ENCODE assay signal across 16 cellular contexts in genomic region chr20:18174906-18175683, GRCh38. TPM values are rescaled to one million over a fixed set of nuclear protein-coding genes. Genes with fewer than 3 reads are reported as not detected.
A peak's percentile ranks its signal among the peaks of the same experiment; 100 is the strongest.
DNase-seq lines count a peak whose midpoint lies in the region; ATAC-seq, FAIRE-seq and TF ChIP-seq lines count a peak whose summit lies in the region.
"Had no signal": no experiment of that assay in that cellular context is flagged by ENCODE, and none has a peak within 500 bp of the region (broad histone marks: within the 10 kb centered on the region; RNA-seq: fewer than 3 reads in every experiment).

No MANE protein-coding gene starts in this region.

- no peak overlapping the region for H2BK20ac ChIP-seq in H9 (ENCODE audit: low read depth, low read length, poor library complexity, severe bottlenecking)

- H3K9me3 Mint-ChIP-seq in activated CD4-positive, alpha-beta T cell treated with anti-CD3 and anti-CD28 coated beads for 36 hours (ENCODE audit: low read depth): peaks cover 2% of the 10 kb centered on the region
- H3K9me3 Mint-ChIP-seq in H9: peaks cover 5 to 9% of the 10 kb centered on the region in 2 experiments

- TF ChIP-seq CTCF in H9 (conservative IDR thresholded peaks at IDR 0.05): no peak
- no peak for TF ChIP-seq CTCF in K562 (IDR thresholded peaks at IDR 0.05 in 2 of 3, conservative IDR thresholded peaks at IDR 0.05 in 1 of 3; ENCODE audit: insufficient read depth in 2 of 3, low read depth in 1 of 3, low read length in 3 of 3)

- no peak overlapping the region for H4K91ac ChIP-seq in H9 (ENCODE audit: insufficient read length, low read depth, low read length)

- H3K36me3 ChIP-seq in K562 (ENCODE audit: control insufficient read depth, insufficient read depth, low read length): no peaks in the 10 kb centered on the region
- no peaks in the 10 kb centered on the region for H3K36me3 ChIP-seq in mesendoderm (ENCODE audit: control insufficient read depth, insufficient read depth, low read length)

- H3K9me1 ChIP-seq in K562 (ENCODE audit: control insufficient read depth, insufficient read depth, low read length): no peaks in the 10 kb centered on the region

- TF ChIP-seq POLR2A in K562 (conservative IDR thresholded peaks at IDR 0.05): no peak

- H3K9me3 ChIP-seq in H9 (ENCODE audit: control insufficient read depth, low read depth, low read length) (no peaks in the 10 kb centered on the region), K562 (replicated peaks; ENCODE audit: control insufficient read depth, insufficient read depth, low read depth, low read length) (no peaks in the 10 kb centered on the region)

- H3K14ac ChIP-seq in H9 (ENCODE audit: insufficient read depth, low read length): no peak overlapping the region; the same call in 1 of the 2 replicates

- H3K36me3 Mint-ChIP-seq in activated CD4-positive, alpha-beta T cell treated with anti-CD3 and anti-CD28 coated beads for 36 hours (ENCODE audit: low read depth): peaks cover 56% of the 10 kb centered on the region
- peaks cover 40 to 50% (median 45%) of the 10 kb centered on the region in 3 experiments for H3K36me3 Mint-ChIP-seq in H9 (ENCODE audit: insufficient read depth in 1 of 3, low read depth in 3 of 3)

- H3K4me2 ChIP-seq in H9 (ENCODE audit: insufficient read depth, insufficient read length, low read length): no peak overlapping the region
- no peak overlapping the region for H3K4me2 ChIP-seq in K562 (ENCODE audit: insufficient read depth, low read length)
- no peak overlapping the region for H3K4me2 ChIP-seq in mesendoderm (ENCODE audit: low read length)

- H3K23me2 ChIP-seq in H9 (ENCODE audit: insufficient read length, low read depth, low read length, poor library complexity, severe bottlenecking): no peaks in the 10 kb centered on the region

- H3K18ac ChIP-seq in H9 (ENCODE audit: insufficient read length, low read depth, low read length) (no peak overlapping the region), mesendoderm (ENCODE audit: low read length) (no peak overlapping the region)

- H3K23ac ChIP-seq in H9 (ENCODE audit: insufficient read length, low read depth, low read length) (no peak overlapping the region), mesendoderm (ENCODE audit: low read length) (no peak overlapping the region)

- intact Hi-C loops in activated CD4-positive, alpha-beta T cell treated with anti-CD3 and anti-CD28 coated beads for 36 hours (cut with DNase I, micrococcal nuclease): no loop called here
- intact Hi-C loops in K562 (cut with micrococcal nuclease): no loop called here

- no peaks in the 10 kb centered on the region; the same call in 1 of the 2 replicates for H3K79me2 ChIP-seq in H9 (ENCODE audit: insufficient read depth, low read length)
- no peaks in the 10 kb centered on the region for H3K79me2 ChIP-seq in K562 (ENCODE audit: control insufficient read depth, insufficient read depth, low read length)
- H3K79me2 ChIP-seq in mesendoderm (ENCODE audit: control insufficient read depth, insufficient read depth, low read length): no peaks in the 10 kb centered on the region

- in situ Hi-C loops in K562 (cut with MboI): no loop called here

- H3K9ac ChIP-seq in H9 (ENCODE audit: extremely low read depth, insufficient read length, low read length) (no peak overlapping the region), K562 (ENCODE audit: insufficient read depth in 1 of 2, low read depth in 2 of 2, low read length in 2 of 2) (no peak overlapping the region), mesendoderm (ENCODE audit: low read length) (no peak overlapping the region)

- CTCF ChIA-PET in activated CD4-positive, alpha-beta T cell treated with anti-CD3 and anti-CD28 coated beads for 36 hours (lab: Charles Lee): interaction anchor here (0.8 kb wide), 1 partner anchor 70 kb away, joined by 3 read pairs; no protein-coding TSS in a partner anchor
- CTCF ChIA-PET in K562 (lab: Yijun Ruan, JAX; ENCODE audit: low intra/inter-chr PET ratio): no interaction called here

- H2BK15ac ChIP-seq in H9 (ENCODE audit: low read depth, low read length) (no peak overlapping the region), mesendoderm (replicated peaks; ENCODE audit: low read depth) (no peak overlapping the region)

- POLR2A ChIA-PET in activated CD4-positive, alpha-beta T cell treated with anti-CD3 and anti-CD28 coated beads for 36 hours (lab: Charles Lee): no interaction called here
- POLR2A ChIA-PET in K562 (lab: Yijun Ruan, JAX): no interaction called here

- no peak overlapping the region for H4K5ac ChIP-seq in H9 (ENCODE audit: insufficient read length, low read depth, low read length)
- H4K5ac ChIP-seq in mesendoderm (ENCODE audit: low read length): no peak overlapping the region

- peak overlapping the region; percentile 26 for H3K27ac Mint-ChIP-seq in activated CD4-positive, alpha-beta T cell treated with anti-CD3 and anti-CD28 coated beads for 36 hours
- peak overlapping the region in 2 of 3 experiments; percentile 50 to 73; a peak in 5 of 7 replicates for H3K27ac Mint-ChIP-seq in H9
- H3K27ac Mint-ChIP-seq: CD8-positive, alpha-beta T cell had no signal

- H3K4me1 Mint-ChIP-seq in activated CD4-positive, alpha-beta T cell treated with anti-CD3 and anti-CD28 coated beads for 36 hours: peaks cover 5% of the 10 kb centered on the region
- peaks cover 35 to 42% of the 10 kb centered on the region in 2 experiments for H3K4me1 Mint-ChIP-seq in H9
- H3K4me1 Mint-ChIP-seq: CD14-positive monocyte had no signal

- no peak overlapping the region for H3T11ph ChIP-seq in H9 (ENCODE audit: low read length)

- no peaks in the 10 kb centered on the region for H3K27me3 Mint-ChIP-seq in activated CD4-positive, alpha-beta T cell treated with anti-CD3 and anti-CD28 coated beads for 36 hours
- H3K27me3 Mint-ChIP-seq in H9 (ENCODE audit: low read depth): no peaks in the 10 kb centered on the region

- no peak for TF ChIP-seq RAD21 in K562 (CRISPR knock-in tag; conservative IDR thresholded peaks at IDR 0.05 in 1 of 2, IDR thresholded peaks at IDR 0.05 in 1 of 2)

- H2AK5ac ChIP-seq in H9 (ENCODE audit: insufficient read length, low read length): no peak overlapping the region
- no peak overlapping the region for H2AK5ac ChIP-seq in mesendoderm (ENCODE audit: low read length)

- H3K4me3 Mint-ChIP-seq in activated CD4-positive, alpha-beta T cell treated with anti-CD3 and anti-CD28 coated beads for 36 hours: no peak overlapping the region
- H3K4me3 Mint-ChIP-seq in H9: no peak overlapping the region
- H3K4me3 Mint-ChIP-seq: CD14-positive monocyte; CD8-positive, alpha-beta T cell had no signal

- H2BK120ac ChIP-seq in H9 (ENCODE audit: low read depth, low read length, poor library complexity, severe bottlenecking) (no peak overlapping the region), mesendoderm (ENCODE audit: low read depth, low read length) (no peak overlapping the region)

- H4K8ac ChIP-seq in H9 (replicated peaks; ENCODE audit: insufficient read length, low read depth, low read length) (no peak overlapping the region), mesendoderm (ENCODE audit: low read depth, low read length) (no peak overlapping the region)

- H3K4me3 ChIP-seq in K562 (no peak overlapping the region), mesendoderm (ENCODE audit: low read length) (no peak overlapping the region)

- H4K20me1 ChIP-seq in H9 (ENCODE audit: control insufficient read depth, insufficient read depth, insufficient read length) (no peaks in the 10 kb centered on the region), K562 (replicated peaks; ENCODE audit: control insufficient read depth, insufficient read depth, low read length) (no peaks in the 10 kb centered on the region)

- H3K27me3 ChIP-seq in H9 (ENCODE audit: insufficient read depth, low read length) (no peaks in the 10 kb centered on the region), K562 (ENCODE audit: control insufficient read depth in 2 of 2, insufficient read depth in 2 of 2, low read length in 2 of 2) (no peaks in the 10 kb centered on the region), mesendoderm (ENCODE audit: insufficient read depth, low read length, poor library complexity) (no peaks in the 10 kb centered on the region)

- H3K27ac ChIP-seq in H9 (ENCODE audit: insufficient read length, low read depth, low read length) (no peak overlapping the region), K562 (ENCODE audit: extremely low read depth, low read depth, low read length) (no peak overlapping the region), mesendoderm (ENCODE audit: low read depth, low read length) (no peak overlapping the region)
- H3K27ac ChIP-seq: 22Rv1 had no signal

- H2AFZ ChIP-seq in H9 (ENCODE audit: low read length) (no peak overlapping the region), K562 (ENCODE audit: low read depth, low read length) (no peak overlapping the region)

- H2BK12ac ChIP-seq in H9 (ENCODE audit: insufficient read length, low read depth, low read length): no peak overlapping the region

- H3K4ac ChIP-seq in H9 (ENCODE audit: low read depth, low read length) (no peak overlapping the region), mesendoderm (ENCODE audit: low read depth, low read length) (no peak overlapping the region)

- no CpG with 5 or more reads among the region's 14 CpGs for WGBS in H9 (ENCODE audit: extremely low coverage, insufficient read length, low lambda C conversion rate)
- WGBS in K562 (ENCODE audit: insufficient coverage, low coverage, missing lambda C conversion rate): 65% methylated on average over 5 of the region's 14 CpGs
- no CpG with 5 or more reads among the region's 14 CpGs for WGBS in mesendoderm (ENCODE audit: extremely low coverage, insufficient coverage, low lambda C conversion rate)

- H2BK5ac ChIP-seq in H9 (ENCODE audit: insufficient read length, low read length) (no peak overlapping the region), mesendoderm (ENCODE audit: low read length) (no peak overlapping the region)

- ATAC-seq in activated CD4-positive, alpha-beta T cell treated with anti-CD3 and anti-CD28 coated beads for 36 hours: no peak
- ATAC-seq in K562 (no peak), GM19324 (IDR thresholded peaks at IDR 0.05; ENCODE audit: low FRiP score, unreplicated experiment) (no peak)
- ATAC-seq: CD8-positive, alpha-beta T cell had no signal

- H3K56ac ChIP-seq in H9 (ENCODE audit: insufficient read length, low read depth, low read length) (no peak overlapping the region), mesendoderm (ENCODE audit: low read length) (no peak overlapping the region)

- no TSS peak for BruUV-seq in K562 (replicated peaks; lab: Mats Ljungman, UMichigan)

- H3K79me1 ChIP-seq in H9 (ENCODE audit: insufficient read depth, low read depth, low read length, poor library complexity, severe bottlenecking): no peaks in the 10 kb centered on the region
- H3K79me1 ChIP-seq in mesendoderm (ENCODE audit: low read length): peaks cover 4% of the 10 kb centered on the region

- no peak for DNase-seq in activated CD4-positive, alpha-beta T cell treated with anti-CD3 and anti-CD28 coated beads for 36 hours
- DNase-seq in activated CD4-positive, alpha-beta T cell treated with anti-CD3 and anti-CD28 coated beads, Interleukin-2, amount 50 U/mL, for 1 hour: no peak
- peak; percentile 30 for DNase-seq in H9
- DNase-seq in K562 (ENCODE audit: extremely low read depth in 1 of 4, low spot score in 3 of 4): no peak
- peak; percentile 21 for DNase-seq in mesendoderm
- DNase-seq in SHP77 (lab: John Stamatoyannopoulos, UW): no peak
- no peak for DNase-seq in HuH-7.5 (ENCODE audit: low spot score)
- DNase-seq: CD8-positive, alpha-beta T cell; COR-L47; DND-41; GDM1; HCEC 1CT had no signal

- H3K4me1 ChIP-seq in H9 (ENCODE audit: insufficient read depth, low read length): no peaks in the 10 kb centered on the region
- peaks cover 0 to 2% of the 10 kb centered on the region in 2 experiments; a peak in 2 of 5 replicates for H3K4me1 ChIP-seq in K562 (replicated peaks in 1 of 2; ENCODE audit: control insufficient read depth in 2 of 2, insufficient read depth in 2 of 2, low read length in 2 of 2)
- H3K4me1 ChIP-seq in mesendoderm (ENCODE audit: control insufficient read depth, low read depth, low read length): no peaks in the 10 kb centered on the region

- FAIRE-seq in K562 (lab: Jason Lieb, UNC): no peak
- FAIRE-seq: H1 had no signal

- TF ChIP-seq EP300 in K562 (IDR thresholded peaks at IDR 0.05; ENCODE audit: low read length): no peak

RNA-seq across cellular contexts. Expression of gene KAT14, which starts 37.4 kb away (rescaled TPM):
- 10 to 100 TPM; 17.2 to 17.9 TPM for total RNA-seq in activated CD4-positive, alpha-beta T cell treated with anti-CD3 and anti-CD28 coated beads for 36 hours
- 19.2 and 21.5 TPM in 2 replicates for total RNA-seq in H9 (2021)
- 4.5 and 5.4 TPM in 2 replicates for total RNA-seq in K562 (2011; cell fraction: chromatin; rRNA removed; ENCODE audit: low replicate concordance)
- total RNA-seq in K562 (2011; cell fraction: nucleolus; rRNA removed): 6.1 and 6.8 TPM in 2 replicates
- total RNA-seq in K562 (2011; cell fraction: nucleoplasm; rRNA removed): 5.3 and 7.0 TPM in 2 replicates
- total RNA-seq in K562 (2014; rRNA removed): 4.4 and 5.6 TPM in 2 replicates
- total RNA-seq in K562 (2014; rRNA removed; fragmentation: Illumina TruSeq; extraction: Trizol): 5.6 and 5.9 TPM in 2 replicates
- 6.3 TPM in 2 replicates for total RNA-seq in K562 (2015; rRNA removed; fragmentation: Illumina TruSeq; extraction: Trizol)
- 6.2 and 7.2 TPM in 2 replicates for total RNA-seq in K562 (2021)
- polyA plus RNA-seq in K562 (2011; rRNA removed): 6.0 and 7.0 TPM in 2 replicates
- polyA plus RNA-seq in K562 (2011; cell fraction: cytosol; rRNA removed): 2.9 and 6.3 TPM in 2 replicates
- polyA plus RNA-seq in K562 (2011; cell fraction: nucleus; rRNA removed): 3.6 and 5.4 TPM in 2 replicates
- 3.8 and 4.1 TPM in 2 replicates for polyA plus RNA-seq in K562 (2012)
- polyA plus RNA-seq in K562 (2014; fragmentation: Illumina TruSeq; extraction: Trizol): 4.7 and 6.2 TPM in 2 replicates
- 1 to 10 TPM; 1.7 to 2.3 TPM for polyA plus RNA-seq in K562 (2014; fragmentation: Nextera tagmentation; extraction: Ambion mirVana)
- polyA plus RNA-seq in K562 (2014; rRNA removed): 4.4 and 5.9 TPM in 2 replicates
- 13.8 and 15.4 TPM in 2 replicates for polyA minus RNA-seq in K562 (2011; rRNA and poly(A)+ RNA removed)
- polyA minus RNA-seq in K562 (2011; cell fraction: cytosol; rRNA and poly(A)+ RNA removed): 4.5 and 5.6 TPM in 2 replicates
- polyA minus RNA-seq in K562 (2011; cell fraction: nucleus; rRNA and poly(A)+ RNA removed): 4.8 and 10.0 TPM in 2 replicates
- polyA plus RNA-seq in mesendoderm (2013, experiment 1 of 2): 18.2 TPM
- polyA plus RNA-seq in mesendoderm (2013, experiment 2 of 2): 18.4 TPM

RNA-seq across cellular contexts. Expression of gene PET117, which starts 37.4 kb away (rescaled TPM):
- total RNA-seq in activated CD4-positive, alpha-beta T cell treated with anti-CD3 and anti-CD28 coated beads for 36 hours: 10 to 100 TPM; 12.0 to 18.7 TPM
- total RNA-seq in H9 (2021) (24.1 and 25.0 TPM in 2 replicates), K562 (2014; rRNA removed) (10.4 and 12.4 TPM in 2 replicates), K562 (2014; rRNA removed; fragmentation: Illumina TruSeq; extraction: Trizol) (17.7 and 18.2 TPM in 2 replicates), K562 (2015; rRNA removed; fragmentation: Illumina TruSeq; extraction: Trizol) (11.7 and 13.3 TPM in 2 replicates), K562 (2021) (11.4 and 11.9 TPM in 2 replicates)
- 3.8 and 9.8 TPM in 2 replicates for total RNA-seq in K562 (2011; cell fraction: chromatin; rRNA removed; ENCODE audit: low replicate concordance)
- total RNA-seq in K562 (2011; cell fraction: nucleolus; rRNA removed): 0.83 and 2.5 TPM in 2 replicates
- total RNA-seq in K562 (2011; cell fraction: nucleoplasm; rRNA removed): 4.0 TPM in 2 replicates
- polyA plus RNA-seq in K562 (2011; rRNA removed) (8.5 and 14.4 TPM in 2 replicates), K562 (2014; fragmentation: Illumina TruSeq; extraction: Trizol) (13.6 and 14.3 TPM in 2 replicates), K562 (2014; fragmentation: Nextera tagmentation; extraction: Ambion mirVana) (1 to 10 TPM; 7.1 to 7.7 TPM), K562 (2014; rRNA removed) (16.6 and 20.0 TPM in 2 replicates)
- 3.0 and 6.3 TPM in 2 replicates for polyA plus RNA-seq in K562 (2011; cell fraction: cytosol; rRNA removed)
- polyA plus RNA-seq in K562 (2011; cell fraction: nucleus; rRNA removed): 2.9 and 4.0 TPM in 2 replicates
- 8.8 and 11.3 TPM in 2 replicates for polyA plus RNA-seq in K562 (2012)
- 18.2 and 19.2 TPM in 2 replicates for polyA minus RNA-seq in K562 (2011; rRNA and poly(A)+ RNA removed)
- polyA minus RNA-seq in K562 (2011; cell fraction: cytosol; rRNA and poly(A)+ RNA removed): 1.7 and 3.0 TPM in 2 replicates
- 1.5 and 4.1 TPM in 2 replicates for polyA minus RNA-seq in K562 (2011; cell fraction: nucleus; rRNA and poly(A)+ RNA removed)
- 23.9 TPM for polyA plus RNA-seq in mesendoderm (2013, experiment 1 of 2)
- polyA plus RNA-seq in mesendoderm (2013, experiment 2 of 2): 21.8 TPM

Comparison
In these comparisons a context has a peak if more than half of its experiments do, and no peak if none do; other contexts are left out.
1. DNase-seq: peak in H9 (single experiment) and mesendoderm (single experiment); none in activated CD4-positive, alpha-beta T cell treated with anti-CD3 and anti-CD28 coated beads for 36 hours (single experiment), activated CD4-positive, alpha-beta T cell treated with anti-CD3 and anti-CD28 coated beads, Interleukin-2, amount 50 U/mL, for 1 hour (single experiment), K562 (0 of 4), SHP77 (0 of 2) and HuH-7.5 (single experiment).